Comparison of ENCODE assay signal across 18 cellular contexts in genomic region chr6:41471064-41471895, GRCh38.
DNase-seq lines count a peak whose midpoint lies in the region; ATAC-seq lines count a peak whose summit lies in the region.
"Had no signal": no experiment of that assay in that cellular context is flagged by ENCODE, and none has a peak within 500 bp of the region (broad histone marks: within the 10 kb centered on the region; RNA-seq: fewer than 3 reads in every experiment).

No MANE protein-coding gene starts in this region.

- H3K27me3 ChIP-seq in H7 (ENCODE audit: control insufficient read depth, insufficient read depth, low read length) = peaks cover 69% of the 10 kb centered on the region
- H3K27me3 ChIP-seq in mesenchymal stem cell (ENCODE audit: control insufficient read depth in 1 of 2, insufficient read depth in 1 of 2, low read length in 2 of 2) = peaks cover 19 to 91% of the 10 kb centered on the region in 2 experiments
- H3K27me3 ChIP-seq in subcutaneous abdominal adipose tissue (ENCODE audit: control insufficient read depth in 5 of 5, insufficient read depth in 4 of 5, low read length in 5 of 5) = peaks cover 0 to 29% (median 8%) of the 10 kb centered on the region in 5 donors

- H3K27ac ChIP-seq in mesenchymal stem cell (ENCODE audit: low read length, poor library complexity, severe bottlenecking) (no peak overlapping the region), subcutaneous abdominal adipose tissue (ENCODE audit: low read depth, low read length) (peak overlapping the region; percentile 50)
- H3K27ac ChIP-seq: cardiac muscle cell, dorsolateral prefrontal cortex had no signal

- H4K8ac ChIP-seq in mesenchymal stem cell (ENCODE audit: low read length) = no peak overlapping the region

- H2BK12ac ChIP-seq in mesenchymal stem cell (ENCODE audit: low read length in 2 of 2) = no peak overlapping the region

- no peak overlapping the region for H4K91ac ChIP-seq in mesenchymal stem cell (ENCODE audit: low read length)

- H2BK15ac ChIP-seq in mesenchymal stem cell (ENCODE audit: low read depth, poor library complexity, severe bottlenecking) = no peak overlapping the region

- H3K23ac ChIP-seq in mesenchymal stem cell (ENCODE audit: low read length in 2 of 2) = peak overlapping the region in 1 of 2 experiments; percentile 26

- peaks cover 86% of the 10 kb centered on the region for H3K27me3 Mint-ChIP-seq in T-helper 17 cell

- no peak overlapping the region for H2AFZ ChIP-seq in mesenchymal stem cell (ENCODE audit: low read depth, low read length)

- no peak overlapping the region for H3K14ac ChIP-seq in mesenchymal stem cell (ENCODE audit: low read length in 2 of 2)

- H3K36me3 ChIP-seq in H7 (replicated peaks; ENCODE audit: control insufficient read depth, insufficient read depth, low read length) (no peaks in the 10 kb centered on the region), mesenchymal stem cell (ENCODE audit: control insufficient read depth in 1 of 2, insufficient read depth in 2 of 2, low read depth in 1 of 2, low read length in 2 of 2) (no peaks in the 10 kb centered on the region), subcutaneous abdominal adipose tissue (ENCODE audit: control insufficient read depth in 5 of 5, insufficient read depth in 5 of 5, low read length in 5 of 5) (no peaks in the 10 kb centered on the region)
- H3K36me3 ChIP-seq: BE2C, cardiac muscle cell had no signal

- H3K4ac ChIP-seq in mesenchymal stem cell (ENCODE audit: low read depth in 1 of 2, low read length in 2 of 2) = no peak overlapping the region

- peaks cover 13% of the 10 kb centered on the region for H3K4me1 ChIP-seq in mesenchymal stem cell (ENCODE audit: control insufficient read depth, insufficient read depth, low read depth, low read length)
- H3K4me1 ChIP-seq in subcutaneous abdominal adipose tissue (ENCODE audit: control insufficient read depth in 5 of 5, insufficient read depth in 5 of 5, low read length in 5 of 5) = peaks cover 0 to 32% (median 22%) of the 10 kb centered on the region in 5 donors
- H3K4me1 ChIP-seq: BE2C had no signal

- no peak overlapping the region for H2AK5ac ChIP-seq in mesenchymal stem cell (ENCODE audit: low read length, severe bottlenecking)

- H3K4me2 ChIP-seq in mesenchymal stem cell (ENCODE audit: low read length, poor library complexity, severe bottlenecking) = no peak overlapping the region

- peak overlapping the region; percentile 36 for H3K9ac ChIP-seq in mesenchymal stem cell (ENCODE audit: low read length)
- peak overlapping the region in 1 of 5 donors; percentile 35 for H3K9ac ChIP-seq in subcutaneous abdominal adipose tissue (ENCODE audit: low read length in 5 of 5)

- H3K9me3 ChIP-seq in T-helper 17 cell (ENCODE audit: control insufficient read depth, low read length, poor library complexity, severe bottlenecking) = no peaks in the 10 kb centered on the region
- H3K9me3 ChIP-seq in mesenchymal stem cell (ENCODE audit: control insufficient read depth, low read length) = no peaks in the 10 kb centered on the region
- no peaks in the 10 kb centered on the region for H3K9me3 ChIP-seq in subcutaneous abdominal adipose tissue (ENCODE audit: control insufficient read depth in 5 of 5, low read length in 5 of 5)
- H3K9me3 ChIP-seq: BE2C, mucosa of descending colon had no signal

- WGBS in mesenchymal stem cell = 49% methylated on average over 11 of the region's 13 CpGs

- no peak overlapping the region for H3K18ac ChIP-seq in mesenchymal stem cell (ENCODE audit: low read depth in 1 of 2, low read length in 2 of 2)

- no peak overlapping the region for H3K27ac Mint-ChIP-seq in T-helper 17 cell
- H3K27ac Mint-ChIP-seq: activated CD4-positive, alpha-beta T cell treated with anti-CD3 and anti-CD28 coated beads, Interleukin-2, amount 10 ng/mL, durations not matched to agents 24 days and 14 days had no signal

- ATAC-seq in T-helper 17 cell (no peak), GM21447 (IDR thresholded peaks at IDR 0.05; ENCODE audit: unreplicated experiment) (no peak)
- ATAC-seq: stimulated activated memory B cell treated with anti-CD40 and anti-IgM and Interleukin-4, amounts not matched to agents 10 μg/mL and 1 μg/mL and 100 μg/mL, for 72 hours had no signal

- no peak overlapping the region for H2BK5ac ChIP-seq in mesenchymal stem cell (ENCODE audit: low read depth, low read length, poor library complexity, severe bottlenecking)

- H3K4me1 Mint-ChIP-seq in T-helper 17 cell = peaks cover 6% of the 10 kb centered on the region

- no peak overlapping the region for H2BK120ac ChIP-seq in mesenchymal stem cell (ENCODE audit: low read depth, low read length)

- no peaks in the 10 kb centered on the region for H3K79me1 ChIP-seq in mesenchymal stem cell (replicated peaks; ENCODE audit: low read length, poor library complexity, severe bottlenecking)

- H3K4me3 ChIP-seq in H7 (ENCODE audit: insufficient read depth, low read depth, low read length) = peak overlapping the region; percentile 36; the same call in 1 of the 2 replicates
- H3K4me3 ChIP-seq in mesenchymal stem cell (ENCODE audit: insufficient read depth in 1 of 2, low read depth in 1 of 2, low read length in 2 of 2) = peak overlapping the region in 1 of 2 experiments; percentile 65
- peak overlapping the region in 2 of 5 donors; percentile 13 to 28 for H3K4me3 ChIP-seq in subcutaneous abdominal adipose tissue (ENCODE audit: low read depth in 1 of 5, low read length in 5 of 5)
- H3K4me3 ChIP-seq: cardiac muscle cell, mucosa of descending colon had no signal

- H3K4me3 Mint-ChIP-seq in T-helper 17 cell = peak overlapping the region; percentile 43
- H3K4me3 Mint-ChIP-seq: activated CD4-positive, alpha-beta T cell treated with anti-CD3 and anti-CD28 coated beads, Interleukin-2, amount 10 ng/mL, durations not matched to agents 24 days and 14 days had no signal

- no peak for DNase-seq in H7
- no peak for DNase-seq in T-helper 17 cell
- DNase-seq in mesenchymal stem cell = no peak
- DNase-seq in NCI-H1105 treated with DMSO at 0.1 percent for 48 hours (lab: John Stamatoyannopoulos, UW) = no peak
- no peak for DNase-seq in mesenteric fat pad (ENCODE audit: low spot score)
- no peak for DNase-seq in NCI-H1048 (lab: John Stamatoyannopoulos, UW)
- DNase-seq: activated CD4-positive, alpha-beta T cell treated with anti-CD3 and anti-CD28 coated beads, Interleukin-2, amount 10 ng/mL, durations not matched to agents 24 days and 14 days; activated effector memory CD4-positive, alpha-beta T cell treated with Interleukin-2 at 50 U/mL for 16 hours; BE2C; erythroblast; foreskin melanocyte; NCI-H1436 had no signal

- peaks cover 8% of the 10 kb centered on the region for H3K36me3 Mint-ChIP-seq in T-helper 17 cell (ENCODE audit: low read depth)
- H3K36me3 Mint-ChIP-seq: stimulated activated memory B cell treated with anti-CD40 and anti-IgM and Interleukin-4, amounts not matched to agents 10 μg/mL and 1 μg/mL and 100 μg/mL, for 72 hours had no signal
